14 cellular contexts compared by ENCODE assay signal in the genomic region with DNA sequence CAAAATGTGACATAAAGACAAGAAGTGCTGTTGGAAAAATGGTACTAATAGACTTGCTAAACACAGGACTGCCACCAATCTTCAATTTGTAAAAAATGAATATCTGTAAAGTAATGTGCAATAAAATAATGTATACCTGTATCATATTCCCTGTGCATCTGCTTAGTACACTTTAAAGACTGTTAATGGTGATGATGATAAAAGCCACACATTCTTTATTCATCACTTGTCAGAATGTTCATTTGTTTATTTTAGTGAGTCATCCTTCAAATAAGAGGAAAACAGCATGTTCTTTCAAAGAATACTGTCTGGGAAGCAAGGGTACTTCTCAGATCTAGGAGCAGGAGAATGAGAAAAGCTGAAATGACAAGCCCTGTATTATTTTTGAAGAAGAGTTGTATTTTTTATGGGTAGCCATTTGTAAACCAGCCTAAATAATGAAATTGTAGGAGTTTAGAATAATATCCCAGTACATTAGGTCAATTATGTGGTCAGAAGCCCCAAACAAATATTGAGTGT.
DNase-seq lines count a peak whose midpoint lies in the region; ATAC-seq, FAIRE-seq and TF ChIP-seq lines count a peak whose summit lies in the region.
"Had no signal": no experiment of that assay in that cellular context is flagged by ENCODE, and none has a peak within 500 bp of the region (broad histone marks: within the 10 kb centered on the region; RNA-seq: fewer than 3 reads in every experiment).

No MANE protein-coding gene starts in this region.

- H3K27ac ChIP-seq in endothelial cell of umbilical vein (ENCODE audit: insufficient read depth, low read depth, low read length), result peak overlapping the region; percentile 63
- H3K27ac ChIP-seq: thyroid gland had no signal

- H3K4me3 ChIP-seq in endothelial cell of umbilical vein (replicated peaks in 1 of 3; ENCODE audit: insufficient read depth in 1 of 3, low read depth in 1 of 3, low read length in 3 of 3), result no peak overlapping the region
- H3K4me3 ChIP-seq: thyroid gland had no signal

- BruUV-seq in endothelial cell of umbilical vein (replicated peaks; lab: Mats Ljungman, UMichigan), result no TSS peak

- no peak for ATAC-seq in HG03175 (IDR thresholded peaks at IDR 0.05; ENCODE audit: unreplicated experiment)

- H3K27me3 Mint-ChIP-seq in osteocyte (ENCODE audit: unreplicated experiment), result no peaks in the 10 kb centered on the region

- H3K27me3 ChIP-seq in endothelial cell of umbilical vein (ENCODE audit: control insufficient read depth in 2 of 2, insufficient read depth in 2 of 2, low read length in 2 of 2), result no peaks in the 10 kb centered on the region
- H3K27me3 ChIP-seq: thyroid gland had no signal

- TF ChIP-seq CTCF in endothelial cell of umbilical vein (IDR thresholded peaks at IDR 0.05; ENCODE audit: extremely low read depth in 1 of 2, insufficient read depth in 1 of 2, low read depth in 1 of 2, low read length in 2 of 2) (no peak), osteocyte (IDR thresholded peaks at IDR 0.05) (no peak)

- no peak overlapping the region for H2AFZ ChIP-seq in endothelial cell of umbilical vein (ENCODE audit: low read depth, low read length)

- no peaks in the 10 kb centered on the region for H3K9me1 ChIP-seq in endothelial cell of umbilical vein (replicated peaks; ENCODE audit: control insufficient read depth, extremely low read depth, insufficient read depth, low read length)

- H3K4me3 Mint-ChIP-seq in osteocyte (ENCODE audit: unreplicated experiment), result no peak overlapping the region

- CTCF ChIA-PET in endothelial cell of umbilical vein (lab: Charles Lee), result interaction anchor here (0.6 to 2.8 kb wide), 7 partner anchors 9 to 199 kb away, joined by 3 to 53 read pairs (median 11); a partner anchor contains a TSS

- POLR2A ChIA-PET in endothelial cell of umbilical vein (lab: Charles Lee), result no interaction called here

- dilution Hi-C loops in endothelial cell of umbilical vein (cut with MboI; ENCODE audit: extremely low pct_ligation_motif_present, low sequenced_read_pairs), result no loop called here

- H3K4me1 ChIP-seq in endothelial cell of umbilical vein (ENCODE audit: control insufficient read depth, extremely low read depth, insufficient read depth, low read length), result peaks cover 20% of the 10 kb centered on the region

- no peaks in the 10 kb centered on the region for H3K36me3 ChIP-seq in endothelial cell of umbilical vein (ENCODE audit: control insufficient read depth in 2 of 2, extremely low read depth in 1 of 2, insufficient read depth in 2 of 2, low read length in 2 of 2)
- H3K36me3 ChIP-seq: thyroid gland had no signal

- TF ChIP-seq POLR2A in endothelial cell of umbilical vein (IDR thresholded peaks at IDR 0.05; ENCODE audit: low read depth, low read length), result no peak

- peaks cover 25% of the 10 kb centered on the region for H3K4me1 Mint-ChIP-seq in osteocyte (ENCODE audit: unreplicated experiment)

- intact Hi-C loops in endothelial cell of umbilical vein (cut with micrococcal nuclease), result loop anchor here (2.0 to 10.0 kb wide), 2 partner anchors 73 to 471 kb away; no protein-coding TSS in a partner anchor

- H3K79me2 ChIP-seq in endothelial cell of umbilical vein (ENCODE audit: control insufficient read depth, insufficient read depth, low read length), result no peaks in the 10 kb centered on the region

- H3K27ac Mint-ChIP-seq in osteocyte (ENCODE audit: unreplicated experiment), result peak overlapping the region; percentile 80

- H3K9me3 Mint-ChIP-seq in osteocyte (ENCODE audit: unreplicated experiment), result no peaks in the 10 kb centered on the region

- no peak overlapping the region for H3K9ac ChIP-seq in endothelial cell of umbilical vein (replicated peaks; ENCODE audit: extremely low read depth, insufficient read depth, low read length)

- H3K9me3 ChIP-seq in endothelial cell of umbilical vein (replicated peaks; ENCODE audit: control insufficient read depth, insufficient read depth, low read length), result no peaks in the 10 kb centered on the region
- H3K9me3 ChIP-seq: thyroid gland had no signal

- DNase-seq in NCI-H2107 treated with DMSO at 0.1 percent for 48 hours (lab: John Stamatoyannopoulos, UW; ENCODE audit: unreplicated experiment) (peak; percentile 24), NCI-H2107 (lab: John Stamatoyannopoulos, UW) (no peak), NCI-H69 (lab: John Stamatoyannopoulos, UW) (peak; percentile 78), endothelial cell of umbilical vein (ENCODE audit: low read depth, low spot score) (peak; percentile 70), osteocyte (ENCODE audit: extremely low spot score, unreplicated experiment) (no peak), dedifferentiated amniotic fluid mesenchymal stem cell (ENCODE audit: extremely low spot score) (no peak), epidermal melanocyte (ENCODE audit: insufficient read length, low spot score) (no peak)
- DNase-seq: activated T-cell treated with anti-CD3 and anti-CD28 coated beads, Interleukin-2, amount 50 U/mL, for 48 hours; NCI-H524; stimulated activated CD4-positive, alpha-beta T cell treated with anti-CD3 and anti-CD28 coated beads, Interleukin-4, amount 100 ng/mL, for 24 hours; T1000; thyroid gland had no signal

- no peaks in the 10 kb centered on the region for H4K20me1 ChIP-seq in endothelial cell of umbilical vein (replicated peaks; ENCODE audit: control insufficient read depth, extremely low read depth, insufficient read depth, low read length)

- H3K4me2 ChIP-seq in endothelial cell of umbilical vein (ENCODE audit: insufficient read depth, low read length), result peak overlapping the region; percentile 14

- peak; percentile 83 for FAIRE-seq in endothelial cell of umbilical vein (lab: Jason Lieb, UNC)
- FAIRE-seq: A204.1 had no signal

- H3K36me3 Mint-ChIP-seq in osteocyte (ENCODE audit: unreplicated experiment), result peaks cover 4% of the 10 kb centered on the region

TF ChIP-seq in endothelial cell of umbilical vein, 7 proteins besides CTCF, POLR2A, EP300 and RAD21:
- TF ChIP-seq, protein P1, sequence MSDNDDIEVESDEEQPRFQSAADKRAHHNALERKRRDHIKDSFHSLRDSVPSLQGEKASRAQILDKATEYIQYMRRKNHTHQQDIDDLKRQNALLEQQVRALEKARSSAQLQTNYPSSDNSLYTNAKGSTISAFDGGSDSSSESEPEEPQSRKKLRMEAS (IDR thresholded peaks at IDR 0.05; ENCODE audit: insufficient read depth, insufficient read length), result no peak
- peak; percentile 84 for TF ChIP-seq FOS (IDR thresholded peaks at IDR 0.05; ENCODE audit: borderline replicate concordance, insufficient read depth, low read length)
- TF ChIP-seq JUN (IDR thresholded peaks at IDR 0.05; ENCODE audit: borderline replicate concordance, insufficient read depth, insufficient read length, low read depth), result peak; percentile 86
- TF ChIP-seq EZH2 (IDR thresholded peaks at IDR 0.05; ENCODE audit: borderline replicate concordance, low read depth, low read length, severe bottlenecking), result no peak
- no peak for TF ChIP-seq POLR2AphosphoS5 (IDR thresholded peaks at IDR 0.05; ENCODE audit: insufficient read depth, low read depth, low read length)
- no peak for TF ChIP-seq MYC (IDR thresholded peaks at IDR 0.05; ENCODE audit: low read depth, low read length)
- no peak for TF ChIP-seq GATA2 (IDR thresholded peaks at IDR 0.05; ENCODE audit: insufficient read depth, insufficient read length, low read depth, low read length)

Comparison
In these comparisons a context has a peak if more than half of its experiments do, and no peak if none do; other contexts are left out.
1. DNase-seq: peak in NCI-H2107 treated with DMSO at 0.1 percent for 48 hours (single experiment), NCI-H69 (single experiment) and endothelial cell of umbilical vein (single experiment); none in NCI-H2107 (single experiment), osteocyte (single experiment), dedifferentiated amniotic fluid mesenchymal stem cell (single experiment) and epidermal melanocyte (single experiment).